In genomic region chr20:47972297-47972915, GRCh38 we compare ENCODE assay signal across 8 cellular contexts.
DNase-seq lines count a peak whose midpoint lies in the region; ATAC-seq, FAIRE-seq and TF ChIP-seq lines count a peak whose summit lies in the region.
"Not testable (repeated sequence)": the region's sequence is repeated elsewhere in the genome, so short reads cannot be mapped to it uniquely, and the experiment has no call there.

No MANE protein-coding gene starts in this region.

- H3K4me2 ChIP-seq in OCI-LY3 (ENCODE audit: low read length); osteoblast (ENCODE audit: insufficient read depth, low read length): not testable (repeated sequence)

- H3K4me3 Mint-ChIP-seq in type B pancreatic cell, result peak overlapping the region; percentile 34

- not testable (repeated sequence) for H3K27ac ChIP-seq in OCI-LY3 (ENCODE audit: low read length); osteoblast (ENCODE audit: low read depth, low read length)
- H3K27ac ChIP-seq in body of pancreas (peak overlapping the region in 1 of 4 donors; percentile 18), gastroesophageal sphincter (peak overlapping the region in 3 of 4 donors; percentile 41 to 69 (median 45))

- intact Hi-C loops in body of pancreas (cut with DNase I), result not testable (repeated sequence)

- not testable (repeated sequence) for TF ChIP-seq POLR2A in body of pancreas (IDR thresholded peaks at IDR 0.05); gastroesophageal sphincter (IDR thresholded peaks at IDR 0.05)

- H3K27me3 Mint-ChIP-seq in type B pancreatic cell, result peaks cover 11% of the 10 kb centered on the region

- peak overlapping the region; percentile 42 for H3K27ac Mint-ChIP-seq in type B pancreatic cell

- WGBS in body of pancreas, 2 donors, result 12 to 21% methylated on average over 21 to 26 of the region's 26 CpGs
- WGBS in gastroesophageal sphincter (ENCODE audit: low coverage in 1 of 2), 2 donors, result 44 to 80% methylated on average over 1 to 18 of the region's 26 CpGs

- H3K36me3 Mint-ChIP-seq in type B pancreatic cell, result not testable (repeated sequence)

- not testable (repeated sequence) for H3K9me3 ChIP-seq in OCI-LY3 (ENCODE audit: insufficient read depth, low read length); body of pancreas; gastroesophageal sphincter; osteoblast (ENCODE audit: low read depth, low read length)

- TF ChIP-seq CTCF in D721Med (IDR thresholded peaks at IDR 0.05; ENCODE audit: insufficient read depth, missing control alignments) (peak; percentile 34), LNCaP clone FGC (IDR thresholded peaks at IDR 0.05; ENCODE audit: control insufficient read depth, extremely low read depth, insufficient read depth) (peak; percentile 35), OCI-LY3 (IDR thresholded peaks at IDR 0.05; ENCODE audit: low read depth, low read length) (peak; percentile 35), body of pancreas (IDR thresholded peaks at IDR 0.05) (peak in 6 of 7 experiments; percentile 11 to 45 (median 27)), gastroesophageal sphincter (IDR thresholded peaks at IDR 0.05) (peak in 3 of 4 experiments; percentile 37 to 66 (median 45)), osteoblast (IDR thresholded peaks at IDR 0.05; ENCODE audit: extremely low read depth, low read depth, low read length) (peak; percentile 14), type B pancreatic cell (conservative IDR thresholded peaks at IDR 0.05) (peak; percentile 34)

- H3K36me3 ChIP-seq in OCI-LY3 (replicated peaks; ENCODE audit: low read depth, low read length); body of pancreas (replicated peaks in 1 of 2; ENCODE audit: insufficient read depth in 1 of 2, low read depth in 2 of 2); gastroesophageal sphincter; osteoblast (ENCODE audit: insufficient read depth, low read length): not testable (repeated sequence)

- FAIRE-seq in D721Med (lab: Jason Lieb, UNC), result not testable (repeated sequence)

- DNase-seq in D721Med (ENCODE audit: insufficient read length, low spot score), result peak; percentile 36
- not testable (repeated sequence) for DNase-seq in LNCaP clone FGC (ENCODE audit: low read depth); left lobe of liver (ENCODE audit: low spot score); osteoblast (ENCODE audit: insufficient read length, low spot score, missing footprints); type B pancreatic cell (ENCODE audit: extremely low spot score, unreplicated experiment)
- DNase-seq in body of pancreas, result peak; percentile 26 to 54 (median 44)

- peaks cover 58% of the 10 kb centered on the region for H3K4me1 Mint-ChIP-seq in type B pancreatic cell (ENCODE audit: unreplicated experiment)

- not testable (repeated sequence) for H3K4me1 ChIP-seq in OCI-LY3 (ENCODE audit: low read length); osteoblast (ENCODE audit: insufficient read depth, low read length)
- H3K4me1 ChIP-seq in body of pancreas (peaks cover 10% of the 10 kb centered on the region), gastroesophageal sphincter (peaks cover 0 to 28% (median 4%) of the 10 kb centered on the region in 3 donors)

- peak; percentile 73 for ATAC-seq in body of pancreas
- peak; percentile 66 for ATAC-seq in gastroesophageal sphincter
- peak; percentile 61 for ATAC-seq in left lobe of liver

- H3K27me3 ChIP-seq in OCI-LY3 (ENCODE audit: low read depth, low read length), result peaks cover 14% of the 10 kb centered on the region
- not testable (repeated sequence) for H3K27me3 ChIP-seq in body of pancreas; gastroesophageal sphincter; osteoblast (ENCODE audit: insufficient read depth, low read length)

- TF ChIP-seq EP300 in gastroesophageal sphincter (IDR thresholded peaks at IDR 0.05), result not testable (repeated sequence)

- H3K79me2 ChIP-seq in OCI-LY3 (ENCODE audit: low read length); osteoblast (ENCODE audit: insufficient read depth, low read length): not testable (repeated sequence)

- H3K9ac ChIP-seq in OCI-LY3 (ENCODE audit: low read length), result not testable (repeated sequence)

- not testable (repeated sequence) for H3K4me3 ChIP-seq in LNCaP clone FGC (ENCODE audit: low read depth, low read length); OCI-LY3 (ENCODE audit: low read length); body of pancreas; osteoblast (ENCODE audit: insufficient read depth, low read length)
- H3K4me3 ChIP-seq in gastroesophageal sphincter, result peak overlapping the region in 1 of 2 donors; percentile 25

- H2AFZ ChIP-seq in OCI-LY3 (ENCODE audit: low read depth, low read length), result not testable (repeated sequence)
- peak overlapping the region; percentile 25 for H2AFZ ChIP-seq in osteoblast (ENCODE audit: low read length)

- H3K9me3 Mint-ChIP-seq in type B pancreatic cell, result not testable (repeated sequence)

- H4K20me1 ChIP-seq in OCI-LY3 (ENCODE audit: insufficient read depth, low read length); osteoblast (ENCODE audit: insufficient read depth, low read length): not testable (repeated sequence)
